In the genomic region with DNA sequence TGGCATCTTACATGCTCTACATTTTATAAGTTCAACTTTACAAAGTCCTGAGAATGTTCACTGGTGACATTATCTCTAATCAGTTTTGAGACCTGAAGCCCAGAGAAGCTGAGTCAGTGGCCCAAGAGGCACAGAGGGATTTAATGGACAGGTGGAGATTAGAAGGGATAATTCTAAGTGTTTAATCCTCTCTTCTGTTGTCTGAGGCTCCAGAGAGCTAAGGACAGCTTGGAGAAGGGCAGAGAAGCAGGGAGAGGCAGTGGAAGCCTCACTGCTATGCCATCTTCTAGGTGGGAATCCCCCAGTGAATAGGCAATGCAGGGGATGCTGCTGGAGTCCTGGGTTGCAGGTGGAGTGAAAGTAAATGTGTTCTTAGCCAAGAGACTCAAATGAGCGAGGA, we compare ENCODE assay signal across 24 cellular contexts.
"Had no signal": no experiment of that assay in that cellular context is flagged by ENCODE, and none has a peak within 500 bp of the region (broad histone marks: within the 10 kb centered on the region; RNA-seq: fewer than 3 reads in every experiment).

No MANE protein-coding gene starts in this region.

- ATAC-seq: activated naive CD4-positive, alpha-beta T cell treated with anti-CD3 and anti-CD28 coated beads, Interleukin-2, amount 50 U/mL, for 72 hours; activated T-cell treated with anti-CD3 and anti-CD28 coated beads, Interleukin-2, amount 50 U/mL, for 4 hours; activated T-helper 17 cell treated with anti-CD3 and anti-CD28 coated beads, Interleukin-2, amount 50 U/mL, for 72 hours; natural killer cell; stimulated activated naive B cell treated with anti-CD40 and anti-IgM and Interleukin-4, amounts not matched to agents 10 μg/mL and 1 μg/mL and 100 μg/mL, for 72 hours had no signal

- FAIRE-seq: frontal cortex had no signal

- H3K27me3 Mint-ChIP-seq: activated T-helper 17 cell treated with anti-CD3 and anti-CD28 coated beads, Interleukin-2, amount 50 U/mL, for 72 hours had no signal

- H3K9me3 Mint-ChIP-seq: activated T-helper 17 cell treated with anti-CD3 and anti-CD28 coated beads, Interleukin-2, amount 50 U/mL, for 72 hours; natural killer cell had no signal

- DNase-seq: activated CD4-positive, alpha-beta T cell treated with anti-CD3 and anti-CD28 coated beads for 4 hours; activated CD4-positive, alpha-beta T cell treated with anti-CD3 and anti-CD28 coated beads, Interleukin-2, amount 50 U/mL, for 48 hours; activated CD4-positive, CD25-positive, alpha-beta regulatory T cell; activated gamma-delta T cell treated with Interleukin-2 at 50 U/mL for 16 hours; activated T-cell treated with anti-CD3 and anti-CD28 coated beads, Interleukin-2, amount 50 U/mL, for 4 hours; adrenal gland; aorta; dorsolateral prefrontal cortex; effector memory CD4-positive, alpha-beta T cell; glutamatergic neuron; islet precursor cell; left ventricle myocardium inferior; mesendoderm; natural killer cell; stimulated activated CD4-positive, alpha-beta T cell treated with anti-CD3 and anti-CD28 coated beads, Interleukin-15, amount 100 ng/mL, for 24 hours; stimulated activated CD4-positive, alpha-beta T cell treated with anti-CD3 and anti-CD28 coated beads, Interleukin-2, amount 100 ng/mL, for 24 hours; stimulated activated naive B cell treated with anti-CD40 and anti-IgM and Interleukin-4, amounts not matched to agents 10 μg/mL and 1 μg/mL and 100 μg/mL, for 72 hours; T-helper 1 cell had no signal

- H3K36me3 Mint-ChIP-seq: brain; natural killer cell; stimulated activated naive B cell treated with anti-CD40 and anti-IgM and Interleukin-4, amounts not matched to agents 10 μg/mL and 1 μg/mL and 100 μg/mL, for 72 hours had no signal

- H3K4me1 Mint-ChIP-seq: stimulated activated naive B cell treated with anti-CD40 and anti-IgM and Interleukin-4, amounts not matched to agents 10 μg/mL and 1 μg/mL and 100 μg/mL, for 72 hours had no signal

- H3K4me3 Mint-ChIP-seq: activated T-cell treated with anti-CD3 and anti-CD28 coated beads, Interleukin-2, amount 50 U/mL, for 4 hours; activated T-helper 17 cell treated with anti-CD3 and anti-CD28 coated beads, Interleukin-2, amount 50 U/mL, for 72 hours; brain; natural killer cell; stimulated activated naive B cell treated with anti-CD40 and anti-IgM and Interleukin-4, amounts not matched to agents 10 μg/mL and 1 μg/mL and 100 μg/mL, for 72 hours had no signal

- H3K9me3 ChIP-seq: adrenal gland, right atrium auricular region, tibial nerve had no signal

- H3K27ac Mint-ChIP-seq: brain; natural killer cell; stimulated activated naive B cell treated with anti-CD40 and anti-IgM and Interleukin-4, amounts not matched to agents 10 μg/mL and 1 μg/mL and 100 μg/mL, for 72 hours had no signal
